8 cellular contexts compared by ENCODE assay signal in genomic region chr12:124992874-124993567, GRCh38. TPM values are rescaled to one million over a fixed set of nuclear protein-coding genes. Genes with fewer than 3 reads are reported as not detected.
A peak's percentile ranks its signal among the peaks of the same experiment; 100 is the strongest.
DNase-seq lines count a peak whose midpoint lies in the region; ATAC-seq, FAIRE-seq and TF ChIP-seq lines count a peak whose summit lies in the region.

No MANE protein-coding gene starts in this region.

- in situ Hi-C loops in ACHN (cut with HindIII; ENCODE audit: low pct_ligation_motif_present, low pct_unique_long_range_greater_than_20kb, low sequenced_read_pairs): no loop called here

- peak; percentile 71 for FAIRE-seq in endothelial cell of umbilical vein (lab: Jason Lieb, UNC)

- H3K9me3 Mint-ChIP-seq in natural killer cell treated with Interleukin-12 subunit alpha and Interleukin-12 subunit beta and Interleukin-15 and Interleukin-18, amount 100 ng/mL, for 72 hours: no peaks in the 10 kb centered on the region
- no peaks in the 10 kb centered on the region for H3K9me3 Mint-ChIP-seq in stimulated activated naive CD8-positive, alpha-beta T cell treated with anti-CD3 and anti-CD28 coated beads, Interleukin-15, amount 100 ng/mL, for 72 hours

- peak; percentile 29 for ATAC-seq in GM19023 (IDR thresholded peaks at IDR 0.05; ENCODE audit: unreplicated experiment)
- ATAC-seq in natural killer cell treated with Interleukin-12 subunit alpha and Interleukin-12 subunit beta and Interleukin-15 and Interleukin-18, amount 100 ng/mL, for 72 hours: peak; percentile 31 to 56
- ATAC-seq in stimulated activated naive CD8-positive, alpha-beta T cell treated with anti-CD3 and anti-CD28 coated beads, Interleukin-15, amount 100 ng/mL, for 72 hours: peak; percentile 69

- peaks cover 22 to 32% of the 10 kb centered on the region in 2 donors for H3K4me1 Mint-ChIP-seq in natural killer cell treated with Interleukin-12 subunit alpha and Interleukin-12 subunit beta and Interleukin-15 and Interleukin-18, amount 100 ng/mL, for 72 hours (ENCODE audit: low read depth in 2 of 2)
- peaks cover 40% of the 10 kb centered on the region for H3K4me1 Mint-ChIP-seq in stimulated activated naive CD8-positive, alpha-beta T cell treated with anti-CD3 and anti-CD28 coated beads, Interleukin-15, amount 100 ng/mL, for 72 hours

- dilution Hi-C loops in endothelial cell of umbilical vein (cut with MboI; ENCODE audit: extremely low pct_ligation_motif_present, low sequenced_read_pairs): no loop called here

- POLR2A ChIA-PET in endothelial cell of umbilical vein (lab: Charles Lee): no interaction called here

- H3K4me3 Mint-ChIP-seq in natural killer cell treated with Interleukin-12 subunit alpha and Interleukin-12 subunit beta and Interleukin-15 and Interleukin-18, amount 100 ng/mL, for 72 hours: peak overlapping the region; percentile 91
- peak overlapping the region; percentile 82 to 93 for H3K4me3 Mint-ChIP-seq in stimulated activated naive CD8-positive, alpha-beta T cell treated with anti-CD3 and anti-CD28 coated beads, Interleukin-15, amount 100 ng/mL, for 72 hours

- H3K27ac Mint-ChIP-seq in natural killer cell treated with Interleukin-12 subunit alpha and Interleukin-12 subunit beta and Interleukin-15 and Interleukin-18, amount 100 ng/mL, for 72 hours: peak overlapping the region; percentile 87 to 93
- peak overlapping the region; percentile 79 to 95 for H3K27ac Mint-ChIP-seq in stimulated activated naive CD8-positive, alpha-beta T cell treated with anti-CD3 and anti-CD28 coated beads, Interleukin-15, amount 100 ng/mL, for 72 hours

- peaks cover 10% of the 10 kb centered on the region for H3K79me2 ChIP-seq in endothelial cell of umbilical vein (ENCODE audit: control insufficient read depth, insufficient read depth, low read length)

- CTCF ChIA-PET in endothelial cell of umbilical vein (lab: Charles Lee): interaction anchor here (1.1 to 1.4 kb wide), 2 partner anchors 15 to 28 kb away, joined by 3 to 4 read pairs; no protein-coding TSS in a partner anchor

- peak overlapping the region; percentile 54 to 79 (median 78) for H3K4me3 ChIP-seq in endothelial cell of umbilical vein (replicated peaks in 1 of 3; ENCODE audit: insufficient read depth in 1 of 3, low read depth in 1 of 3, low read length in 3 of 3)

- no peaks in the 10 kb centered on the region for H3K9me1 ChIP-seq in endothelial cell of umbilical vein (replicated peaks; ENCODE audit: control insufficient read depth, extremely low read depth, insufficient read depth, low read length)

- peak overlapping the region; percentile 27 for H3K9ac ChIP-seq in endothelial cell of umbilical vein (replicated peaks; ENCODE audit: extremely low read depth, insufficient read depth, low read length)

- peak overlapping the region; percentile 96 for H3K4me2 ChIP-seq in endothelial cell of umbilical vein (ENCODE audit: insufficient read depth, low read length)

- no peaks in the 10 kb centered on the region for H3K36me3 ChIP-seq in endothelial cell of umbilical vein (ENCODE audit: control insufficient read depth in 2 of 2, extremely low read depth in 1 of 2, insufficient read depth in 2 of 2, low read length in 2 of 2)

- no peak overlapping the region for H3K27ac ChIP-seq in endothelial cell of umbilical vein (ENCODE audit: insufficient read depth, low read depth, low read length)

- H3K36me3 Mint-ChIP-seq in natural killer cell treated with Interleukin-12 subunit alpha and Interleukin-12 subunit beta and Interleukin-15 and Interleukin-18, amount 100 ng/mL, for 72 hours: no peaks in the 10 kb centered on the region

- H4K20me1 ChIP-seq in endothelial cell of umbilical vein (replicated peaks; ENCODE audit: control insufficient read depth, extremely low read depth, insufficient read depth, low read length): no peaks in the 10 kb centered on the region

- H3K9me3 ChIP-seq in endothelial cell of umbilical vein (replicated peaks; ENCODE audit: control insufficient read depth, insufficient read depth, low read length): no peaks in the 10 kb centered on the region

- H3K27me3 ChIP-seq in endothelial cell of umbilical vein (ENCODE audit: control insufficient read depth in 2 of 2, insufficient read depth in 2 of 2, low read length in 2 of 2): no peaks in the 10 kb centered on the region

- no peaks in the 10 kb centered on the region for H3K27me3 Mint-ChIP-seq in natural killer cell treated with Interleukin-12 subunit alpha and Interleukin-12 subunit beta and Interleukin-15 and Interleukin-18, amount 100 ng/mL, for 72 hours
- H3K27me3 Mint-ChIP-seq in stimulated activated naive CD8-positive, alpha-beta T cell treated with anti-CD3 and anti-CD28 coated beads, Interleukin-15, amount 100 ng/mL, for 72 hours: no peaks in the 10 kb centered on the region

- peak in 1 of 2 donors; percentile 20 for TF ChIP-seq CTCF in endothelial cell of umbilical vein (IDR thresholded peaks at IDR 0.05; ENCODE audit: extremely low read depth in 1 of 2, insufficient read depth in 1 of 2, low read depth in 1 of 2, low read length in 2 of 2)

- H2AFZ ChIP-seq in endothelial cell of umbilical vein (ENCODE audit: low read depth, low read length): peak overlapping the region; percentile 97

- TF ChIP-seq POLR2A in endothelial cell of umbilical vein (IDR thresholded peaks at IDR 0.05; ENCODE audit: low read depth, low read length): no peak

- intact Hi-C loops in endothelial cell of umbilical vein (cut with micrococcal nuclease): loop anchor here (5.0 kb wide), 1 partner anchor 54 kb away; no protein-coding TSS in a partner anchor

- H3K4me1 ChIP-seq in endothelial cell of umbilical vein (ENCODE audit: control insufficient read depth, extremely low read depth, insufficient read depth, low read length): peaks cover 23% of the 10 kb centered on the region

- no TSS peak for BruUV-seq in endothelial cell of umbilical vein (replicated peaks; lab: Mats Ljungman, UMichigan)

- DNase-seq in ACHN (peak; percentile 92), HUDEP-2 (lab: John Stamatoyannopoulos, UW; ENCODE audit: unreplicated experiment in 76 of 76) (peak in 72 of 76 experiments; percentile 6 to 85 (median 63)), endothelial cell of umbilical vein (ENCODE audit: low read depth, low spot score) (peak; percentile 52)
- peak; percentile 67 for DNase-seq in NK-92 treated with Interleukin-12 subunit alpha and Interleukin-12 subunit beta, amount 100 ng/mL, for 24 hours (lab: John Stamatoyannopoulos, UW)
- DNase-seq in activated CD8-positive, alpha-beta memory T cell treated with anti-CD3 and anti-CD28 coated beads for 1 hour (ENCODE audit: extremely low read depth in 1 of 2, low read depth in 1 of 2): peak; percentile 55 to 56
- DNase-seq in natural killer cell treated with Interleukin-12 subunit alpha and Interleukin-12 subunit beta and Interleukin-15 and Interleukin-18, amount 100 ng/mL, for 72 hours (ENCODE audit: low spot score): peak; percentile 82
- DNase-seq in stimulated activated naive CD8-positive, alpha-beta T cell treated with anti-CD3 and anti-CD28 coated beads, Interleukin-15, amount 100 ng/mL, for 72 hours: peak; percentile 84 to 91

TF ChIP-seq in endothelial cell of umbilical vein, 7 proteins besides CTCF, POLR2A, EP300 and RAD21:
- TF ChIP-seq JUN (IDR thresholded peaks at IDR 0.05; ENCODE audit: borderline replicate concordance, insufficient read depth, insufficient read length, low read depth) (no peak), GATA2 (IDR thresholded peaks at IDR 0.05; ENCODE audit: insufficient read depth, insufficient read length, low read depth, low read length) (no peak), FOS (IDR thresholded peaks at IDR 0.05; ENCODE audit: borderline replicate concordance, insufficient read depth, low read length) (no peak), MYC (IDR thresholded peaks at IDR 0.05; ENCODE audit: low read depth, low read length) (no peak), EZH2 (IDR thresholded peaks at IDR 0.05; ENCODE audit: borderline replicate concordance, low read depth, low read length, severe bottlenecking) (no peak), POLR2AphosphoS5 (IDR thresholded peaks at IDR 0.05; ENCODE audit: insufficient read depth, low read depth, low read length) (no peak), MAX (IDR thresholded peaks at IDR 0.05; ENCODE audit: insufficient read depth, insufficient read length) (no peak)

RNA-seq across cellular contexts. Expression of gene BRI3BP, which starts 0.4 kb away (rescaled TPM):
- total RNA-seq in endothelial cell of umbilical vein: 8.2 and 8.3 TPM in 2 replicates
- polyA plus RNA-seq in endothelial cell of umbilical vein: 2.8 and 3.4 TPM in 2 replicates
- polyA plus RNA-seq in endothelial cell of umbilical vein (2011; cell fraction: cytosol; rRNA removed): 3.1 and 3.2 TPM in 2 replicates
- 1.2 and 2.0 TPM in 2 replicates for polyA plus RNA-seq in endothelial cell of umbilical vein (2011; cell fraction: nucleus; rRNA removed)
- polyA plus RNA-seq in endothelial cell of umbilical vein (2012): 3.9 and 5.5 TPM in 2 replicates
- polyA minus RNA-seq in endothelial cell of umbilical vein: 5.2 and 5.4 TPM in 2 replicates
- 25.5 TPM for polyA minus RNA-seq in endothelial cell of umbilical vein (2011; cell fraction: cytosol; rRNA and poly(A)+ RNA removed)
- polyA minus RNA-seq in endothelial cell of umbilical vein (2011; cell fraction: nucleus; rRNA and poly(A)+ RNA removed): 1.7 and 2.2 TPM in 2 replicates
- 10 to 100 TPM; 16.5 to 30.0 TPM for total RNA-seq in natural killer cell treated with Interleukin-12 subunit alpha and Interleukin-12 subunit beta and Interleukin-15 and Interleukin-18, amount 100 ng/mL, for 72 hours

RNA-seq across cellular contexts. Expression of gene DHX37, which starts 4.1 kb away (rescaled TPM):
- total RNA-seq in endothelial cell of umbilical vein: 23.6 and 25.2 TPM in 2 replicates
- 10.9 and 11.6 TPM in 2 replicates for polyA plus RNA-seq in endothelial cell of umbilical vein
- polyA plus RNA-seq in endothelial cell of umbilical vein (2011; cell fraction: cytosol; rRNA removed): 8.8 and 9.7 TPM in 2 replicates
- 24.7 and 28.4 TPM in 2 replicates for polyA plus RNA-seq in endothelial cell of umbilical vein (2011; cell fraction: nucleus; rRNA removed)
- 15.6 and 16.3 TPM in 2 replicates for polyA plus RNA-seq in endothelial cell of umbilical vein (2012)
- 14.3 and 17.2 TPM in 2 replicates for polyA minus RNA-seq in endothelial cell of umbilical vein
- polyA minus RNA-seq in endothelial cell of umbilical vein (2011; cell fraction: cytosol; rRNA and poly(A)+ RNA removed): 18.5 TPM
- 11.3 and 16.3 TPM in 2 replicates for polyA minus RNA-seq in endothelial cell of umbilical vein (2011; cell fraction: nucleus; rRNA and poly(A)+ RNA removed)
- 10 to 100 TPM; 35.5 to 70.3 TPM for total RNA-seq in natural killer cell treated with Interleukin-12 subunit alpha and Interleukin-12 subunit beta and Interleukin-15 and Interleukin-18, amount 100 ng/mL, for 72 hours
